ENCODE assay signal across 29 cellular contexts in genomic region chr4:88865051-88865450, GRCh38.
DNase-seq lines count a peak whose midpoint lies in the region; ATAC-seq, FAIRE-seq and TF ChIP-seq lines count a peak whose summit lies in the region.
"Had no signal": no experiment of that assay in that cellular context is flagged by ENCODE, and none has a peak within 500 bp of the region (broad histone marks: within the 10 kb centered on the region; RNA-seq: fewer than 3 reads in every experiment).

No MANE protein-coding gene starts in this region.

- H3K4me3 ChIP-seq in PC-3 (ENCODE audit: low read length), result 0 out of 2 replicates have a peak overlapping the region, but pooled peaks have one; percentile 4
- H3K4me3 ChIP-seq: BLaER1, left ventricle myocardium inferior, MG63, ovary, right atrium auricular region, suprapubic skin had no signal

- intact Hi-C loops in PC-3 (cut with micrococcal nuclease), result loop anchor here (1.0 kb wide), 1 partner anchor 42 kb away; no protein-coding TSS in a partner anchor

- no peaks in the 10 kb centered on the region for H3F3A ChIP-seq in PC-3 (ENCODE audit: low read length, unreplicated experiment)

- peak overlapping the region; percentile 45 for H3K4me2 ChIP-seq in PC-3 (ENCODE audit: low read length)
- H3K4me2 ChIP-seq: BLaER1 had no signal

- H3K9ac ChIP-seq in PC-3 (ENCODE audit: low read length), result peak overlapping the region; percentile 55
- H3K9ac ChIP-seq: BLaER1 had no signal

- TF ChIP-seq CTCF in D721Med (IDR thresholded peaks at IDR 0.05; ENCODE audit: insufficient read depth, missing control alignments) (no peak), PC-3 (conservative IDR thresholded peaks at IDR 0.05; ENCODE audit: low read depth, low read length) (no peak)

- FAIRE-seq in D721Med (lab: Jason Lieb, UNC) (peak; percentile 29), colon (lab: Jason Lieb, UNC) (peak; percentile 74), islet of Langerhans (lab: Jason Lieb, UNC) (peak; percentile 65)
- FAIRE-seq: GM12891 had no signal

- H3K27me3 ChIP-seq in PC-3 (ENCODE audit: low read length), result no peaks in the 10 kb centered on the region
- H3K27me3 ChIP-seq: BLaER1, MG63, ovary, right atrium auricular region, suprapubic skin had no signal

- H3K36me3 ChIP-seq in PC-3 (ENCODE audit: low read depth, low read length), result no peaks in the 10 kb centered on the region
- H3K36me3 ChIP-seq: BLaER1, left ventricle myocardium inferior, MG63, ovary, right atrium auricular region, suprapubic skin had no signal

- CTCF ChIA-PET in PC-3 (lab: Charles Lee), result no interaction called here

- no peaks in the 10 kb centered on the region for H3K9me3 ChIP-seq in PC-3 (ENCODE audit: low read length)
- H3K9me3 ChIP-seq: BLaER1, left ventricle myocardium inferior, MG63, ovary, right atrium auricular region, suprapubic skin had no signal

- DNase-seq in D721Med (ENCODE audit: insufficient read length, low spot score) (no peak), PC-3 (peak; percentile 45), NCI-H1092 treated with DMSO at 0.1 percent for 48 hours (lab: John Stamatoyannopoulos, UW) (no peak), SHP77 treated with DMSO at 0.1 percent for 48 hours (lab: John Stamatoyannopoulos, UW) (no peak)
- no peak for DNase-seq in stimulated activated CD4-positive, alpha-beta T cell treated with anti-CD3 and anti-CD28 coated beads, Interleukin-1b, Interleukin-23, amount 100 ng/mL, for 48 hours
- no peak for DNase-seq in activated naive CD4-positive, alpha-beta T cell treated with Interleukin-2 at 50 U/mL for 16 hours
- DNase-seq: activated CD4-positive, alpha-beta T cell treated with anti-CD3 and anti-CD28 coated beads for 36 hours; activated naive CD4-positive, alpha-beta T cell; activated T-cell treated with anti-CD3 and anti-CD28 coated beads, Interleukin-2, amount 50 U/mL, for 24 hours; amniotic stem cell; DMS79 treated with DMSO at 0.1 percent for 48 hours; foreskin melanocyte; left ventricle myocardium inferior; MG63; midbrain; NCI-H1436; NCI-H510A; ovary; stimulated activated CD4-positive, alpha-beta T cell treated with anti-CD3 and anti-CD28 coated beads, Interleukin-4, amount 100 ng/mL, for 24 hours; stimulated activated naive B cell treated with anti-CD40 and anti-IgM and Interleukin-4, amounts not matched to agents 10 μg/mL and 1 μg/mL and 100 μg/mL, for 72 hours; T-helper 17 cell had no signal

- H4K20me1 ChIP-seq in PC-3 (ENCODE audit: low read length), result no peaks in the 10 kb centered on the region
- H4K20me1 ChIP-seq: BLaER1 had no signal

- no peak overlapping the region for H2AFZ ChIP-seq in PC-3 (ENCODE audit: low read length)

- H3K27ac ChIP-seq in PC-3 (ENCODE audit: low read length), result peak overlapping the region; percentile 90
- H3K27ac ChIP-seq: BLaER1, left ventricle myocardium inferior, ovary, right atrium auricular region, suprapubic skin had no signal

- POLR2A ChIA-PET in PC-3 (lab: Charles Lee; ENCODE audit: unreplicated experiment), result interaction anchor here (1.0 kb wide), 1 partner anchor 42 kb away, joined by 3 read pairs; no protein-coding TSS in a partner anchor

- H3K4me1 ChIP-seq in PC-3 (ENCODE audit: insufficient read depth, low read length), result peaks cover 44% of the 10 kb centered on the region
- H3K4me1 ChIP-seq: BLaER1, left ventricle myocardium inferior, right atrium auricular region, suprapubic skin had no signal

- no peaks in the 10 kb centered on the region for H3K79me2 ChIP-seq in PC-3 (ENCODE audit: low read length)

- no peaks in the 10 kb centered on the region for H3K9me2 ChIP-seq in PC-3 (replicated peaks; ENCODE audit: low read length)

- peak; percentile 40 for ATAC-seq in PC-3
- ATAC-seq: activated CD4-positive, alpha-beta T cell treated with anti-CD3 and anti-CD28 coated beads for 36 hours; natural killer cell treated with Interleukin-12 subunit alpha and Interleukin-12 subunit beta and Interleukin-15 and Interleukin-18, amount 100 ng/mL, for 72 hours; Panc1; stimulated activated naive B cell treated with anti-CD40 and anti-IgM and Interleukin-4, amounts not matched to agents 10 μg/mL and 1 μg/mL and 100 μg/mL, for 72 hours; T-helper 17 cell had no signal

- no TSS peak for BruUV-seq in PC-3 (replicated peaks; lab: Mats Ljungman, UMichigan)
